ENCODE assay signal across 8 cellular contexts in the genomic region with DNA sequence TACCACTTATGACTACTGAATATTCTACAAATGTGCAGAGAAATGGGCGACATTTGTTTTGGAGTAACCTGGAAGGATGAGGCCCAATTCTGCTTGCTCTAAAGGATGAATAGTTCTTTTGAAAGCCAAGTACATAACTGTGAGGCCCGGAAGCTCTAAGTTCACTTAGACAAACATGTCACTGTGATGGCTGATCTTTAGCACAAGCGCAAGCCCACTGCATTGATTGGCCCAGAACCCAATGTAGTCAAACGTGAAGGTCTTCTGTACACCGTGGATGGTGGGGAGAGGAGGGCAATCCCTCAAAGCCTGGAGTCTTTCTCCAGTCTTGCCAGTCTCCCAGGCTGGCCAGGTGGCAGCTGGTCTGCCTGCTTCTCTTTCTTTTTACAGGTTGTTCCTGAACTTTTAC.
"Had no signal": no experiment of that assay in that cellular context is flagged by ENCODE, and none has a peak within 500 bp of the region (broad histone marks: within the 10 kb centered on the region; RNA-seq: fewer than 3 reads in every experiment).

No MANE protein-coding gene starts in this region.

- ATAC-seq: GM12878 had no signal

- FAIRE-seq: G401.6, GM12878, GM12891, GM12892, GM18507, GM19239 had no signal

- H3K4me3 ChIP-seq: GM12878 had no signal

- DNase-seq: GDM1, GF-D8 had no signal
